In genomic region chr3:141782386-141782932, GRCh38 we compare ENCODE assay signal across 1 cellular context.
TF ChIP-seq lines count a peak whose summit lies in the region.

No MANE protein-coding gene starts in this region.

TF ChIP-seq in K562, 482 proteins besides CTCF, POLR2A, EP300 and RAD21 (continued from another document):
- no peak for TF ChIP-seq ZBTB9 (CRISPR knock-in tag; IDR thresholded peaks at IDR 0.05)
- TF ChIP-seq ZNF280A (IDR thresholded peaks at IDR 0.05; ENCODE audit: low read depth, partially characterized antibody): no peak
TF ChIP-seq in K562: peak in this region for 6.
